In the genomic region with DNA sequence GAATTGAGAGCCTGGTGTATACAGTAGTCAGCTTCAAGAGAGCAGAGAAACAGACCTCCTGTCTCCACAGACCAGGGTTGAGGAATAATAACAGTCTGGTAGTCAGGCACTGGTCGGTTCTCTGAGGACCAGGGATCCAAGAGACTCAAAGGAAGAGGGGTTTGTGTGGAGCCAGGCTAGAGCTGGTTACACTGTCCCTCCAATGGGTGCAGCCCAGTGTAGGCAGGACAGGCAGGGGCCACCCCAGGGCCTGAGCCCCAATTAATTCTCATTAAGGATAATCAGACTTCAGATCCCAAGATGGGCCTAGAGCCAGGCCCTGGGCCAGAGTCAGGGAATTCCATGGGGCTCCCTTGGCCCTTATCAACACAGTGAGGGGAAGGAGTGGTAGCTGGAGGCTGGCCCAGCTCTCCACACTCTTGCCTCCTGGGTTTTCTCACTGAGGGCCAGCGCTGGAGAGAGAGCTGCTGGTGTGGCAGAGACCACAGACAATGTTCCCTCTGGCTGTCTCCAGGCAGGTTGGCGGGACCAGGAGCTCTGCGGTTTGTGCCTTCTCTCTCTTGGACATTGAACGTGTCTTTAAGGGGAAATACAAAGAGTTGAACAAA, we compare ENCODE assay signal across 1 cellular context.
TF ChIP-seq lines count a peak whose summit lies in the region.

No MANE protein-coding gene starts in this region.

TF ChIP-seq in H1, 55 proteins besides CTCF, POLR2A, EP300 and RAD21:
- no peak for TF ChIP-seq PHF8 (conservative IDR thresholded peaks at IDR 0.05; ENCODE audit: low read depth, low read length)
- TF ChIP-seq POU5F1 (IDR thresholded peaks at IDR 0.05; ENCODE audit: low read depth, low read length): no peak
- no peak for TF ChIP-seq SRF (IDR thresholded peaks at IDR 0.05; ENCODE audit: low read depth, low read length)
- no peak for TF ChIP-seq NRF1 (IDR thresholded peaks at IDR 0.05; ENCODE audit: low read depth, low read length)
- TF ChIP-seq KDM4A (IDR thresholded peaks at IDR 0.05; ENCODE audit: low read depth, low read length, severe bottlenecking): no peak
- no peak for TF ChIP-seq GTF2F1 (IDR thresholded peaks at IDR 0.05; ENCODE audit: borderline replicate concordance, low read depth, low read length)
- TF ChIP-seq KDM5A (IDR thresholded peaks at IDR 0.05; ENCODE audit: low read length): no peak
- TF ChIP-seq CBX8 (IDR thresholded peaks at IDR 0.05; ENCODE audit: borderline replicate concordance, low read depth, low read length): no peak
- TF ChIP-seq SIRT6 (IDR thresholded peaks at IDR 0.05; ENCODE audit: low read length): no peak
- no peak for TF ChIP-seq CREB1 (IDR thresholded peaks at IDR 0.05)
- TF ChIP-seq RXRA (IDR thresholded peaks at IDR 0.05; ENCODE audit: insufficient read depth, low read depth, low read length): no peak
- no peak for TF ChIP-seq HDAC2 (IDR thresholded peaks at IDR 0.05; ENCODE audit: borderline replicate concordance in 1 of 2, low read depth in 2 of 2, low read length in 2 of 2)
- no peak for TF ChIP-seq JUND (IDR thresholded peaks at IDR 0.05; ENCODE audit: low read length)
- no peak for TF ChIP-seq HDAC6 (IDR thresholded peaks at IDR 0.05; ENCODE audit: low read depth, low read length)
- no peak for TF ChIP-seq FOSL1 (IDR thresholded peaks at IDR 0.05; ENCODE audit: insufficient read depth, low read depth, low read length)
- TF ChIP-seq CBX5 (IDR thresholded peaks at IDR 0.05; ENCODE audit: low read depth, low read length): no peak
- TF ChIP-seq TCF12 (IDR thresholded peaks at IDR 0.05; ENCODE audit: low read depth, low read length): no peak
- no peak for TF ChIP-seq SIX5 (IDR thresholded peaks at IDR 0.05; ENCODE audit: low read depth, low read length)
- TF ChIP-seq SUZ12 (IDR thresholded peaks at IDR 0.05; ENCODE audit: low read length): no peak
- TF ChIP-seq EGR1 (IDR thresholded peaks at IDR 0.05; ENCODE audit: borderline replicate concordance, low read depth, low read length): no peak
